25 cellular contexts compared by ENCODE assay signal in the genomic region with DNA sequence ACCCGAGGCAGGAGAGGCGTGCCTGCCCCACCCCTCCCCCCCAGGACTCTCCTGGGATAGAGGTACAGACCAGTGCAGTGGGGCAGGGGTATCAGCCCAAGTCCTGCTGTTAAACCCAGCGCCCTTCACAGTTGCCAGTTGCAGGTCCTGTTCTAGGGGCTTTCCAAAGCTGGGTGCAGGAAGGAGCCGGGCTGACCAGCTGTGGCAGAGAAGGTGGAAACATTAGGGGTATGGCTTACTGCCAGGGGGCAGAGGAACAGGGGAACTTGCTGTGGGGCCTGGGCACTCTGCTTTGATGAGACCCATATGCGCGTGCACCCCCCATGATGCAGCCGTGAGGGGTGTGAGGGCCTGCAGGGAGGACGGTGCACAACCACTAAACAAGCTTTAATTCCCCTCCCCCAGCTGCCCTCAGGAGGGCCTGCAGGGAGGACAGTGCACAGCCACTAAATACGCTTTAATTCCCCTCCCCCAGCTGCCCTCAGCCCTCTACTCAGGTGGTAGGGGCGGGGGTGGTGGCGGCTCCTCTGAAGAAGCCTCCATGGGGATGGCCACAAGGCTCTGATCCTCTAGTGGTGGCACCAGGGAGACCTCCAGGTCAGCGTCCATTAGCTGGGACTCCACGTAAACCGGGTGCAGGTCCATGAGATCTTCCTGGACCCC. TPM values are rescaled to one million over a fixed set of nuclear protein-coding genes. Genes with fewer than 3 reads are reported as not detected.
"Had no signal": no experiment of that assay in that cellular context is flagged by ENCODE, and none has a peak within 500 bp of the region (broad histone marks: within the 10 kb centered on the region; RNA-seq: fewer than 3 reads in every experiment).

No MANE protein-coding gene starts in this region.

- H3K4me3 Mint-ChIP-seq: activated CD8-positive, alpha-beta T cell treated with anti-CD3 and anti-CD28 coated beads for 36 hours; activated naive CD4-positive, alpha-beta T cell treated with anti-CD3 and anti-CD28 coated beads, Interleukin-2, amount 10 ng/mL, durations not matched to agents 7 days and 5 days; activated naive CD8-positive, alpha-beta T cell treated with anti-CD3 and anti-CD28 coated beads, Interleukin-2, amount 50 U/mL, for 24 hours; activated T-cell treated with anti-CD3 and anti-CD28 coated beads, Interleukin-2, amount 50 U/mL, for 24 hours had no signal

- H3K4me1 Mint-ChIP-seq: activated naive CD8-positive, alpha-beta T cell treated with anti-CD3 and anti-CD28 coated beads, Interleukin-2, amount 50 U/mL, for 24 hours; endodermal cell had no signal

- H3K79me2 ChIP-seq: hepatocyte had no signal

- H3K9me3 Mint-ChIP-seq: activated CD8-positive, alpha-beta T cell treated with anti-CD3 and anti-CD28 coated beads for 36 hours; activated naive CD4-positive, alpha-beta T cell treated with anti-CD3 and anti-CD28 coated beads, Interleukin-2, amount 10 ng/mL, durations not matched to agents 7 days and 5 days; activated naive CD8-positive, alpha-beta T cell treated with anti-CD3 and anti-CD28 coated beads, Interleukin-2, amount 50 U/mL, for 24 hours; activated T-cell treated with anti-CD3 and anti-CD28 coated beads, Interleukin-2, amount 50 U/mL, for 24 hours; endodermal cell; stimulated activated memory B cell treated with anti-CD40 and anti-IgM and Interleukin-4, amounts not matched to agents 10 μg/mL and 1 μg/mL and 100 μg/mL, for 72 hours had no signal

- H3K36me3 Mint-ChIP-seq: activated naive CD4-positive, alpha-beta T cell treated with anti-CD3 and anti-CD28 coated beads, Interleukin-2, amount 10 ng/mL, durations not matched to agents 7 days and 5 days; brain; naive B cell; stimulated activated memory B cell treated with anti-CD40 and anti-IgM and Interleukin-4, amounts not matched to agents 10 μg/mL and 1 μg/mL and 100 μg/mL, for 72 hours had no signal

- ATAC-seq: activated CD8-positive, alpha-beta T cell treated with anti-CD3 and anti-CD28 coated beads for 36 hours; activated naive CD8-positive, alpha-beta T cell treated with anti-CD3 and anti-CD28 coated beads, Interleukin-2, amount 50 U/mL, for 24 hours; foreskin keratinocyte; sciatic nerve; stimulated activated memory B cell treated with anti-CD40 and anti-IgM and Interleukin-4, amounts not matched to agents 10 μg/mL and 1 μg/mL and 100 μg/mL, for 72 hours had no signal

- H3K4me3 ChIP-seq: hepatocyte, mucosa of descending colon, thoracic aorta had no signal

- H3K27ac ChIP-seq: foreskin keratinocyte, hepatocyte, pancreas, thoracic aorta had no signal

- H3K27ac Mint-ChIP-seq: activated CD8-positive, alpha-beta T cell treated with anti-CD3 and anti-CD28 coated beads for 36 hours; activated naive CD4-positive, alpha-beta T cell treated with anti-CD3 and anti-CD28 coated beads, Interleukin-2, amount 10 ng/mL, durations not matched to agents 7 days and 5 days; activated naive CD8-positive, alpha-beta T cell treated with anti-CD3 and anti-CD28 coated beads, Interleukin-2, amount 50 U/mL, for 24 hours; activated T-cell treated with anti-CD3 and anti-CD28 coated beads, Interleukin-2, amount 50 U/mL, for 24 hours; brain; endodermal cell; naive B cell; stimulated activated memory B cell treated with anti-CD40 and anti-IgM and Interleukin-4, amounts not matched to agents 10 μg/mL and 1 μg/mL and 100 μg/mL, for 72 hours had no signal

- H3K4me1 ChIP-seq: foreskin keratinocyte had no signal

- DNase-seq: activated CD4-positive, alpha-beta T cell treated with anti-CD3 and anti-CD28 coated beads for 48 hours; activated CD4-positive, CD25-positive, alpha-beta regulatory T cell; activated CD8-positive, alpha-beta T cell treated with anti-CD3 and anti-CD28 coated beads for 36 hours; activated naive CD4-positive, alpha-beta T cell treated with anti-CD3 and anti-CD28 coated beads, Interleukin-2, amount 10 ng/mL, durations not matched to agents 7 days and 5 days; activated naive CD8-positive, alpha-beta T cell treated with anti-CD3 and anti-CD28 coated beads, Interleukin-2, amount 50 U/mL, for 24 hours; activated T-cell treated with anti-CD3 and anti-CD28 coated beads, Interleukin-2, amount 50 U/mL, for 24 hours; anterior cingulate cortex; central memory CD4-positive, alpha-beta T cell; endodermal cell; foreskin keratinocyte; mesenchymal stem cell; naive B cell; pancreas; stimulated activated CD4-positive, alpha-beta T cell treated with anti-CD3 and anti-CD28 coated beads, Interleukin-4, amount 100 ng/mL, for 24 hours had no signal

- H3K27me3 ChIP-seq: pancreas had no signal

- H2AFZ ChIP-seq: hepatocyte had no signal

- H3K36me3 ChIP-seq: pancreas, thoracic aorta had no signal

- H3K9me3 ChIP-seq: mucosa of descending colon, pancreas, thoracic aorta had no signal

- FAIRE-seq: colon, pancreas had no signal

RNA-seq across cellular contexts. Expression of a gene that starts 0.8 kb away (rescaled TPM):
- total RNA-seq: activated CD8-positive, alpha-beta T cell treated with anti-CD3 and anti-CD28 coated beads for 36 hours; epithelial cell of proximal tubule; fibroblast of lung; foreskin keratinocyte; sciatic nerve; thoracic aorta; urinary bladder had no signal
- polyA plus RNA-seq: fibroblast of lung, foreskin keratinocyte, pancreas, urinary bladder had no signal

RNA-seq across cellular contexts. Expression of a gene that starts 1.2 kb away (rescaled TPM):
- total RNA-seq: activated CD8-positive, alpha-beta T cell treated with anti-CD3 and anti-CD28 coated beads for 36 hours; epithelial cell of proximal tubule; fibroblast of lung; foreskin keratinocyte; hepatocyte; liver; pancreas; sciatic nerve; thoracic aorta; urinary bladder had no signal
- polyA plus RNA-seq: fibroblast of lung, foreskin keratinocyte, hepatocyte, liver, pancreas, urinary bladder had no signal
